Comparison of ENCODE assay signal across 8 cellular contexts in the genomic region with DNA sequence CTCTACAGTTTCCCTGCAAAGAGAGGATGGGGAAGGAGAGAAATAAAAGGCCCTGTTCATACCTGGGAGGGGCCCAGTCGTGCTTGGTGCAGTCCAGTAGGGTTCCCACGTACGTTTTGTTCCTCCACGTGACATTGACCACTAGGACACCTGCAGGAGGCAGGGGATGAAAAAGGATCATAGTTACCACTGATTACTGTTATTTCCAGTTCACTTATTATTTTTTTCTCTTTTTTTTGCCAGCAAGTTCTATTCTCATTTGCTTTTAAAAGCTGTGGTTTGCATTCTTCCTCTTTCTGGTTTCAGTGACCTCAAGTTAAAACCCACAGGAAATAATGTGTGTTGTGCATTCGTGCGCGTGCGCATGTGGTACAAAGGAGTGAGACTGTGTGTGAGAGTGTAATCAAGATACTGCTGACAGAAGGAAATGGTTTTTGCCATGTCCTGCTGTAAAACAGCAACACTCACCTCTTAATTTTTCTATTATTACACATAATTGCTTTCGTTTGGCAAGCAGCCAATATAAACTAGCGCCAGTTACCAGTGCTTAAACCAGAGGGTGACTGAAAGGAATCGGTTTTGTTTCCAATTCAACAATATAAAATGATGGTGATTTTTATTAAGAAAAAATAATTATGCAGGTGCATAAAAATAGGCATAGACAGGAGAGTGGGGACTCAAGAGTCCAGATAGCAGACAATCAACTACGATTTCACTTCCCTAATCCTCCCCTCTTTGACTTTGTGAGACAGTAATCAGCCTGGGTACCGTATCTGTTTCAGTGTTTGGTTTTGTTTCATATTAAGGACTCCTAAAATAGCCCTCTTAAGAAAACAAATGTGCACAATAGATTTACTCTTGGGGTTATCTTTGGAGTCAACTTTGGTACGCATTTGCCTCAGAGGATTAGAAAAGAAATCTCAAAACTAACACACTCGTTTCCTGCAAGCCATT.
DNase-seq lines count a peak whose midpoint lies in the region; ATAC-seq and TF ChIP-seq lines count a peak whose summit lies in the region.

No MANE protein-coding gene starts in this region.

- no peak for TF ChIP-seq EP300 in upper lobe of left lung (IDR thresholded peaks at IDR 0.05)

- H3K4me3 ChIP-seq in osteoblast (ENCODE audit: insufficient read depth, low read length): peak overlapping the region; percentile 27
- H3K4me3 ChIP-seq in upper lobe of left lung: peak overlapping the region in 2 of 4 donors; percentile 13 to 17

- H3K79me2 ChIP-seq in osteoblast (ENCODE audit: insufficient read depth, low read length): no peaks in the 10 kb centered on the region

- ATAC-seq in GM21381 (IDR thresholded peaks at IDR 0.05; ENCODE audit: unreplicated experiment): peak; percentile 76
- peak; percentile 73 to 79 for ATAC-seq in upper lobe of left lung (ENCODE audit: low FRiP score in 2 of 2)

- peak overlapping the region; percentile 88 for H3K4me2 ChIP-seq in osteoblast (ENCODE audit: insufficient read depth, low read length)

- H3K4me1 ChIP-seq in osteoblast (ENCODE audit: insufficient read depth, low read length) (peaks cover 33% of the 10 kb centered on the region), upper lobe of left lung (peaks cover 42 to 54% (median 47%) of the 10 kb centered on the region in 4 donors)

- H3K9me3 ChIP-seq in osteoblast (ENCODE audit: low read depth, low read length) (no peaks in the 10 kb centered on the region), upper lobe of left lung (no peaks in the 10 kb centered on the region)

- H2AFZ ChIP-seq in osteoblast (ENCODE audit: low read length): peak overlapping the region; percentile 32

- no peaks in the 10 kb centered on the region for H3K36me3 ChIP-seq in osteoblast (ENCODE audit: insufficient read depth, low read length)
- peaks cover 0 to 12% (median 2%) of the 10 kb centered on the region in 4 donors for H3K36me3 ChIP-seq in upper lobe of left lung

- DNase-seq in COLO668 (lab: John Stamatoyannopoulos, UW; ENCODE audit: unreplicated experiment) (peak; percentile 69), HT-29 (ENCODE audit: low spot score) (peak; percentile 76), OCI-M1 (lab: John Stamatoyannopoulos, UW) (peak; percentile 77), fibroblast of gingiva (ENCODE audit: low read depth) (peak; percentile 76), osteoblast (ENCODE audit: insufficient read length, low spot score, missing footprints) (peak; percentile 93), upper lobe of left lung (peak in 1 of 2 donors; percentile 86)
- peak; percentile 61 for DNase-seq in activated T-cell treated with anti-CD3 and anti-CD28 coated beads, Interleukin-2, amount 50 U/mL, for 1 hour

- no peak for TF ChIP-seq CTCF in osteoblast (IDR thresholded peaks at IDR 0.05; ENCODE audit: extremely low read depth, low read depth, low read length)
- TF ChIP-seq CTCF in upper lobe of left lung (IDR thresholded peaks at IDR 0.05): peak in 1 of 6 experiments; percentile 5

- no peaks in the 10 kb centered on the region for H4K20me1 ChIP-seq in osteoblast (ENCODE audit: insufficient read depth, low read length)

- peaks cover 2% of the 10 kb centered on the region for H3K27me3 ChIP-seq in osteoblast (ENCODE audit: insufficient read depth, low read length)
- H3K27me3 ChIP-seq in upper lobe of left lung: no peaks in the 10 kb centered on the region

- 2 to 5% methylated on average over 15 of the region's 15 CpGs for WGBS in upper lobe of left lung, 2 donors

- no peak for TF ChIP-seq POLR2A in upper lobe of left lung (IDR thresholded peaks at IDR 0.05)

- peak overlapping the region; percentile 12 for H3K27ac ChIP-seq in osteoblast (ENCODE audit: low read depth, low read length)
- H3K27ac ChIP-seq in upper lobe of left lung: peak overlapping the region; percentile 13 to 73 (median 60)
